In the genomic region with DNA sequence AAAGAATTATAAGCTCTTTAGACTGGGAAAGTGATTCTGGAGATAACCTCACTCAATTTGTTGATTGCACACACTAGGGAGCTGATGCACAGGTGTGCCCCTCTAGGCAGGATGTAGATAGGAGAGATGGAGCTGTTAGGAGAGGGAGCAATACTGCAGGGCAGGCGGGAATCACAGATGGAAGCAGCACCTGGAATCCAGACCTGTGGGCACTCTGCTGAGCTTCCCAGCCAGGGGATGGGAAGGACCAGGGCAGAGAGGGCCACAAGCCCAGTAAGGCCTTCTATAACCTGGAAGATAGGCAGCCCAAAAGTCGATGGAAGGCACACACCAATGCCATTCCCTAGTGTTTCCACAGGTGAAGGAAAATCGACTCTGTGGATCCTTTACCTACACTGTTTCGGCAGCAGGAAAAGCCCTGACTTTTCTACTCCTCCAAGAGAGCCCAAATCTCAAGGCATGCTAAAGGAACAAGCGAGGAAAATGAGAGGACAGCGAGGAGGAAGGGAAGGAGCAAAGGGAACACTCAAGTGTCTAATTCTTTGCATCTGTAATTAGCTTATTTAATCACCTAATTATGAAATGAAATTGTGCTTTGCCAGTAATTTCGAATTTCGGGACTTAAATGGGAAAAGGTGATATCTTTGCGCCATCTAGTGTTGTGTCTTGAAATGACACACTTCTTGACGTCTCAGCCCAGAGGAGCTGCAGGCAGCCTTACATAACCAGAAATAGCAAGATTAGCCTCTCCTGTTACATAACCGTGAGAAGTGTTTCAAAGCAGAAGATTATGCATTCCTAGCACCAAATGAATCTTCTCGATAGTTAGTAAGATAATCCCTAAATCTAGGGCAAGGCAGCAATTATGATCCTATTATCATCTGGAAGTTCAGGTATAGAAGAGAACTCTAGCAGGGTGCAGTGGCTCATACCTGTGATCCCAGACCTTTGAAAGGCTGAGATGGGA, we compare ENCODE assay signal across 8 cellular contexts. TPM values are rescaled to one million over a fixed set of nuclear protein-coding genes. Genes with fewer than 3 reads are reported as not detected.
DNase-seq lines count a peak whose midpoint lies in the region; ATAC-seq and TF ChIP-seq lines count a peak whose summit lies in the region.

No MANE protein-coding gene starts in this region.

- no peak for TF ChIP-seq EP300 in tibial nerve (IDR thresholded peaks at IDR 0.05)

- peaks cover 4% of the 10 kb centered on the region for H3K36me3 Mint-ChIP-seq in chondrocyte (ENCODE audit: low read depth)

- peaks cover 10% of the 10 kb centered on the region for H3K9me3 Mint-ChIP-seq in chondrocyte (ENCODE audit: low read depth)

- H3K4me1 ChIP-seq in tibial nerve, result peaks cover 0 to 9% (median 0%) of the 10 kb centered on the region in 4 donors

- no peak overlapping the region for H3K27ac Mint-ChIP-seq in chondrocyte (ENCODE audit: unreplicated experiment)

- H3K4me1 Mint-ChIP-seq in chondrocyte (ENCODE audit: low read depth), result peaks cover 5% of the 10 kb centered on the region

- H3K27me3 ChIP-seq in HL-60 (ENCODE audit: insufficient read depth, poor library complexity, severe bottlenecking), result no peaks in the 10 kb centered on the region
- H3K27me3 ChIP-seq in tibial nerve, result peaks cover 0 to 5% of the 10 kb centered on the region in 2 donors

- DNase-seq in DMS114 treated with DMSO at 0.1 percent for 48 hours (lab: John Stamatoyannopoulos, UW; ENCODE audit: unreplicated experiment) (peak; percentile 60), GM19238 (ENCODE audit: insufficient read length, low spot score) (peak; percentile 34), HL-60 (ENCODE audit: low read depth in 1 of 2, low spot score in 1 of 2) (peak; percentile 46 to 49), OCI-M1 (lab: John Stamatoyannopoulos, UW) (peak; percentile 89), chondrocyte (ENCODE audit: low spot score) (no peak), left colon (no peak), tibial nerve (ENCODE audit: low spot score in 2 of 2) (peak in 1 of 2 donors; percentile 89)
- DNase-seq in activated CD8-positive, alpha-beta memory T cell treated with anti-CD3 and anti-CD28 coated beads, Interleukin-2, amount 50 U/mL, for 48 hours, result no peak

- TF ChIP-seq CTCF in HL-60 (IDR thresholded peaks at IDR 0.05; ENCODE audit: insufficient read depth, low read length), result peak; percentile 25
- peak; percentile 95 for TF ChIP-seq CTCF in chondrocyte (IDR thresholded peaks at IDR 0.05)
- peak; percentile 69 to 85 (median 71) for TF ChIP-seq CTCF in tibial nerve (IDR thresholded peaks at IDR 0.05)

- ATAC-seq in left colon, result peak; percentile 70

- H3K27me3 Mint-ChIP-seq in chondrocyte (ENCODE audit: low read depth), result no peaks in the 10 kb centered on the region

- peaks cover 0 to 7% (median 0%) of the 10 kb centered on the region in 4 donors for H3K9me3 ChIP-seq in tibial nerve

- no peak overlapping the region for H3K4me3 Mint-ChIP-seq in chondrocyte (ENCODE audit: unreplicated experiment)

- intact Hi-C loops in left colon (cut with DNase I, micrococcal nuclease), result loop anchor here in 1 of 2 donors (5.0 kb wide), 1 partner anchor 401 kb away; no protein-coding TSS in a partner anchor

- H3K27ac ChIP-seq in HL-60 (replicated peaks), result no peak overlapping the region
- no peak overlapping the region for H3K27ac ChIP-seq in tibial nerve

- no peaks in the 10 kb centered on the region for H3K36me3 ChIP-seq in tibial nerve

- no peak for TF ChIP-seq POLR2A in tibial nerve (IDR thresholded peaks at IDR 0.05)

- H3K4me3 ChIP-seq in HL-60 (replicated peaks; ENCODE audit: insufficient read depth, low read length), result no peak overlapping the region
- no peak overlapping the region for H3K4me3 ChIP-seq in tibial nerve

- 27 to 28% methylated on average over 12 of the region's 12 CpGs for WGBS in tibial nerve, 2 donors

RNA-seq across cellular contexts. Expression of a gene that starts 31.0 kb away (rescaled TPM):
- total RNA-seq in chondrocyte, result 3.2 to 7.9 TPM (median 3.4 TPM) in 3 replicates
- 10 to 100 TPM; 29.0 to 30.4 TPM for total RNA-seq in left colon
- 10 to 100 TPM in 1 of 4 donors, 1 to 10 TPM in 3; 3.9 to 13.3 (median 6.0) TPM for total RNA-seq in tibial nerve

Comparison
In these comparisons a context has a peak if more than half of its experiments do, and no peak if none do; other contexts are left out.
1. DNase-seq: peak in DMS114 treated with DMSO at 0.1 percent for 48 hours (single experiment), GM19238 (single experiment), HL-60 (2 of 2) and OCI-M1 (single experiment); none in chondrocyte (single experiment), left colon (0 of 2) and activated CD8-positive, alpha-beta memory T cell treated with anti-CD3 and anti-CD28 coated beads, Interleukin-2, amount 50 U/mL, for 48 hours (single experiment).
2. CTCF ChIP-seq: peak in every context shown above with its lines; median percentile 95 in chondrocyte; 71 in tibial nerve; 25 in HL-60.